ENCODE assay signal across 15 cellular contexts in genomic region chr9:98516205-98516896, GRCh38.
DNase-seq lines count a peak whose midpoint lies in the region; ATAC-seq and TF ChIP-seq lines count a peak whose summit lies in the region.
"Had no signal": no experiment of that assay in that cellular context is flagged by ENCODE, and none has a peak within 500 bp of the region (broad histone marks: within the 10 kb centered on the region; RNA-seq: fewer than 3 reads in every experiment).

No MANE protein-coding gene starts in this region.

- no peaks in the 10 kb centered on the region for H3K36me3 Mint-ChIP-seq in activated CD8-positive, alpha-beta memory T cell treated with anti-CD3 and anti-CD28 coated beads, Interleukin-2, amount 10 ng/mL, durations not matched to agents 7 days and 5 days
- H3K36me3 Mint-ChIP-seq in osteocyte (ENCODE audit: unreplicated experiment): no peaks in the 10 kb centered on the region
- H3K36me3 Mint-ChIP-seq: CD4-positive, alpha-beta memory T cell had no signal

- no peak overlapping the region for H3K27ac ChIP-seq in coronary artery

- H3K4me1 Mint-ChIP-seq in activated CD8-positive, alpha-beta memory T cell treated with anti-CD3 and anti-CD28 coated beads, Interleukin-2, amount 10 ng/mL, durations not matched to agents 7 days and 5 days: no peaks in the 10 kb centered on the region
- no peaks in the 10 kb centered on the region for H3K4me1 Mint-ChIP-seq in osteocyte (ENCODE audit: unreplicated experiment)
- H3K4me1 Mint-ChIP-seq: CD4-positive, alpha-beta memory T cell had no signal

- DNase-seq in activated CD8-positive, alpha-beta memory T cell treated with anti-CD3 and anti-CD28 coated beads for 24 hours: peak; percentile 38
- DNase-seq in activated CD8-positive, alpha-beta memory T cell treated with anti-CD3 and anti-CD28 coated beads, Interleukin-2, amount 10 ng/mL, durations not matched to agents 7 days and 5 days: no peak
- peak; percentile 47 for DNase-seq in coronary artery (ENCODE audit: low spot score)
- peak; percentile 73 for DNase-seq in osteocyte (ENCODE audit: extremely low spot score, unreplicated experiment)
- no peak for DNase-seq in NCI-H1694 (lab: John Stamatoyannopoulos, UW)
- DNase-seq: C1 segment of cervical spinal cord; Calu3; CD4-positive, alpha-beta memory T cell; COR-L47; DMS53; DMS79 treated with DMSO at 0.1 percent for 48 hours; GF-D8; GOT3; HCEC 1CT had no signal

- no peaks in the 10 kb centered on the region for H3K9me3 Mint-ChIP-seq in activated CD8-positive, alpha-beta memory T cell treated with anti-CD3 and anti-CD28 coated beads, Interleukin-2, amount 10 ng/mL, durations not matched to agents 7 days and 5 days (ENCODE audit: low read depth)
- H3K9me3 Mint-ChIP-seq in osteocyte (ENCODE audit: unreplicated experiment): no peaks in the 10 kb centered on the region

- H3K27me3 Mint-ChIP-seq in activated CD8-positive, alpha-beta memory T cell treated with anti-CD3 and anti-CD28 coated beads, Interleukin-2, amount 10 ng/mL, durations not matched to agents 7 days and 5 days: peaks cover 13% of the 10 kb centered on the region
- peaks cover 3% of the 10 kb centered on the region for H3K27me3 Mint-ChIP-seq in osteocyte (ENCODE audit: unreplicated experiment)

- ATAC-seq in activated CD8-positive, alpha-beta memory T cell treated with anti-CD3 and anti-CD28 coated beads, Interleukin-2, amount 10 ng/mL, durations not matched to agents 7 days and 5 days: no peak
- ATAC-seq in HG02798 (IDR thresholded peaks at IDR 0.05; ENCODE audit: poor library complexity, unreplicated experiment): no peak

- H3K4me3 Mint-ChIP-seq in activated CD8-positive, alpha-beta memory T cell treated with anti-CD3 and anti-CD28 coated beads, Interleukin-2, amount 10 ng/mL, durations not matched to agents 7 days and 5 days: no peak overlapping the region
- no peak overlapping the region for H3K4me3 Mint-ChIP-seq in osteocyte (ENCODE audit: unreplicated experiment)
- H3K4me3 Mint-ChIP-seq: CD4-positive, alpha-beta memory T cell had no signal

- CTCF ChIA-PET in activated CD8-positive, alpha-beta memory T cell treated with anti-CD3 and anti-CD28 coated beads, Interleukin-2, amount 10 ng/mL, durations not matched to agents 7 days and 5 days (lab: Charles Lee): no interaction called here

- no peak for TF ChIP-seq CTCF in coronary artery (IDR thresholded peaks at IDR 0.05)
- TF ChIP-seq CTCF in osteocyte (IDR thresholded peaks at IDR 0.05): no peak

- no peak overlapping the region for H3K4me3 ChIP-seq in coronary artery

- no peak overlapping the region for H3K27ac Mint-ChIP-seq in activated CD8-positive, alpha-beta memory T cell treated with anti-CD3 and anti-CD28 coated beads, Interleukin-2, amount 10 ng/mL, durations not matched to agents 7 days and 5 days
- no peak overlapping the region for H3K27ac Mint-ChIP-seq in osteocyte (ENCODE audit: unreplicated experiment)
- H3K27ac Mint-ChIP-seq: CD4-positive, alpha-beta memory T cell had no signal

Comparison
In these comparisons a context has a peak if more than half of its experiments do, and no peak if none do; other contexts are left out.
1. DNase-seq: peak in activated CD8-positive, alpha-beta memory T cell treated with anti-CD3 and anti-CD28 coated beads for 24 hours (single experiment), coronary artery (single experiment) and osteocyte (single experiment); none in activated CD8-positive, alpha-beta memory T cell treated with anti-CD3 and anti-CD28 coated beads, Interleukin-2, amount 10 ng/mL, durations not matched to agents 7 days and 5 days (single experiment) and NCI-H1694 (single experiment).